In the genomic region with DNA sequence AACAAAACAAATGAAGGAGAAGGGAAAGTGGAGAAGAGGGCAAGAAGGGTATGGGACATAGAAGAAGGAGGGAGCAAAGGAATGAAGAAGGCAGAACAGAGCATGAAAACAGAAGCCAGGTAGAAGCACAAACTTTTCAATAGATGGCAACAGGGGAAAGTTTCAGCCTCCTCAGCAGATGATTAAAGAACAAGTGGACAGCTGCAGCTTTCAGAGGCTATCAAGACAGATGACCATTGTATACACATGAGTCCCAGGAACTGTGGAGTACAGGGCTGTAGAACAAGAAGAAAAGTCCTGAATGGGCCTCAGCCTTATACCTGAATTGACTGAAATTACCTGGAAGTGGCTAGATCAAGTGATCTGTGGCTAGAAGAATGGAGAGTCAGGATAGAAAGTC, we compare ENCODE assay signal across 22 cellular contexts.
A peak's percentile ranks its signal among the peaks of the same experiment; 100 is the strongest.
DNase-seq lines count a peak whose midpoint lies in the region; ATAC-seq, FAIRE-seq and TF ChIP-seq lines count a peak whose summit lies in the region.
"Had no signal": no experiment of that assay in that cellular context is flagged by ENCODE, and none has a peak within 500 bp of the region (broad histone marks: within the 10 kb centered on the region; RNA-seq: fewer than 3 reads in every experiment).

No MANE protein-coding gene starts in this region.

- H2BK120ac ChIP-seq in H1 (replicated peaks; ENCODE audit: low read depth, low read length): no peak overlapping the region

- no peaks in the 10 kb centered on the region for H3K23me2 ChIP-seq in H1 (ENCODE audit: low read depth, low read length)

- H3K9me3 ChIP-seq in heart right ventricle (peaks cover 0 to 6% (median 0%) of the 10 kb centered on the region in 11 donors), H1 (ENCODE audit: insufficient read depth in 2 of 2, low read depth in 1 of 2, low read length in 1 of 2) (no peaks in the 10 kb centered on the region)

- H2BK20ac ChIP-seq in H1 (ENCODE audit: low read length): no peak overlapping the region

- ATAC-seq in heart right ventricle (no peak), GM19397 (IDR thresholded peaks at IDR 0.05; ENCODE audit: unreplicated experiment) (no peak)
- ATAC-seq: Panc1 had no signal

- H3K4me1 ChIP-seq in heart right ventricle: peaks cover 0 to 13% (median 0%) of the 10 kb centered on the region in 9 donors
- H3K4me1 ChIP-seq in H1 (replicated peaks in 1 of 4; ENCODE audit: control insufficient read depth in 3 of 4, insufficient read depth in 4 of 4, low read length in 3 of 4): peaks cover 0 to 4% (median 0%) of the 10 kb centered on the region in 4 experiments; a peak in 2 of 7 replicates

- no peak overlapping the region for H3K56ac ChIP-seq in H1 (replicated peaks; ENCODE audit: insufficient read length, low read depth, low read length)

- H3K4me1 Mint-ChIP-seq in progenitor cell of endocrine pancreas (ENCODE audit: low read depth): peaks cover 4% of the 10 kb centered on the region

- TF ChIP-seq EP300 in H1 (IDR thresholded peaks at IDR 0.05; ENCODE audit: borderline replicate concordance in 1 of 2, low read depth in 2 of 2, low read length in 2 of 2): no peak

- H3K27me3 ChIP-seq in heart right ventricle (no peaks in the 10 kb centered on the region), H1 (replicated peaks in 1 of 4; ENCODE audit: control insufficient read depth in 3 of 4, extremely low read depth in 1 of 4, insufficient read depth in 3 of 4, low read length in 3 of 4) (no peaks in the 10 kb centered on the region)

- no peak overlapping the region for H3K4me3 Mint-ChIP-seq in progenitor cell of endocrine pancreas (ENCODE audit: low read depth)
- H3K4me3 Mint-ChIP-seq: IgD-negative memory B cell had no signal

- peak overlapping the region; percentile 7 for H3K27ac Mint-ChIP-seq in progenitor cell of endocrine pancreas
- H3K27ac Mint-ChIP-seq: IgD-negative memory B cell had no signal

- no peaks in the 10 kb centered on the region for H4K20me1 ChIP-seq in H1 (replicated peaks in 1 of 2; ENCODE audit: control insufficient read depth in 1 of 2, insufficient read depth in 2 of 2, low read length in 2 of 2)

- POLR2A ChIA-PET in H1 (lab: Charles Lee; ENCODE audit: partially characterized antibody): no interaction called here

- no peak for TF ChIP-seq RAD21 in H1 (IDR thresholded peaks at IDR 0.05 in 1 of 2, conservative IDR thresholded peaks at IDR 0.05 in 1 of 2; ENCODE audit: low read depth in 2 of 2, low read length in 2 of 2)

- no peak overlapping the region for H3K4ac ChIP-seq in H1 (replicated peaks; ENCODE audit: insufficient read length, low read depth, low read length)

- no peaks in the 10 kb centered on the region for H3K36me3 Mint-ChIP-seq in progenitor cell of endocrine pancreas (ENCODE audit: insufficient read depth)
- H3K36me3 Mint-ChIP-seq: IgD-negative memory B cell had no signal

- H3K9ac ChIP-seq in H1 (replicated peaks in 1 of 4; ENCODE audit: extremely low read depth in 1 of 4, low read depth in 3 of 4, low read length in 3 of 4): no peak overlapping the region
- H3K9ac ChIP-seq: KMS-11 had no signal

- H3K36me3 ChIP-seq in heart right ventricle (no peaks in the 10 kb centered on the region), H1 (ENCODE audit: control insufficient read depth in 2 of 4, insufficient read depth in 4 of 4, low read length in 3 of 4) (no peaks in the 10 kb centered on the region)

- peaks cover 10% of the 10 kb centered on the region for H3K27me3 Mint-ChIP-seq in progenitor cell of endocrine pancreas
- H3K27me3 Mint-ChIP-seq: IgD-negative memory B cell had no signal

- H2BK12ac ChIP-seq in H1 (ENCODE audit: low read depth, low read length): no peak overlapping the region; the same call in 1 of the 2 replicates

- TF ChIP-seq POLR2A in H1 (IDR thresholded peaks at IDR 0.05; ENCODE audit: control extremely low read depth in 1 of 2, low read depth in 2 of 2, low read length in 2 of 2): no peak

- DNase-seq in heart right ventricle (no peak), cardiac septum (ENCODE audit: low spot score) (no peak), H1 (ENCODE audit: low read depth in 1 of 2, low spot score in 2 of 2) (no peak), progenitor cell of endocrine pancreas (ENCODE audit: low spot score, unreplicated experiment) (no peak), NCI-H146 (lab: John Stamatoyannopoulos, UW) (no peak)
- no peak for DNase-seq in NK-92 treated with Interleukin-12 subunit alpha and Interleukin-12 subunit beta, amount 100 ng/mL, for 24 hours (lab: John Stamatoyannopoulos, UW)
- DNase-seq: Calu3, DMS79 treated with DMSO at 0.1 percent for 48 hours, GF-D8, H7, MM.1S, NCI-H1694, NCI-H2029 treated with DMSO at 0.1 percent for 48 hours, NCI-H526, SHP77 treated with DMSO at 0.1 percent for 48 hours had no signal

- H2AK5ac ChIP-seq in H1 (ENCODE audit: low read depth, low read length): no peak overlapping the region

- H3K4me3 ChIP-seq in heart right ventricle (no peak overlapping the region), H1 (ENCODE audit: extremely low read depth in 1 of 4, insufficient read depth in 2 of 4, low read depth in 3 of 4, low read length in 4 of 4) (no peak overlapping the region)

- H3K18ac ChIP-seq in H1 (ENCODE audit: extremely low read depth, low read length): peak overlapping the region; percentile 49; the same call in 1 of the 2 replicates

- H2BK15ac ChIP-seq in H1 (ENCODE audit: low read length): no peak overlapping the region

- FAIRE-seq in H1 (lab: Jason Lieb, UNC): no peak
- FAIRE-seq: GM19239 had no signal

- TF ChIP-seq CTCF in heart right ventricle (IDR thresholded peaks at IDR 0.05) (no peak), H1 (IDR thresholded peaks at IDR 0.05; ENCODE audit: control extremely low read depth in 1 of 3, insufficient read depth in 1 of 3, low read depth in 1 of 3, low read length in 3 of 3) (no peak), progenitor cell of endocrine pancreas (IDR thresholded peaks at IDR 0.05; ENCODE audit: unreplicated experiment) (no peak)

- no peak overlapping the region for H2AFZ ChIP-seq in H1 (ENCODE audit: low read length)

- H3K4me2 ChIP-seq in H1 (ENCODE audit: insufficient read depth in 1 of 2, low read depth in 2 of 2, low read length in 2 of 2): no peak overlapping the region
- H3K4me2 ChIP-seq: KMS-11 had no signal

- H3K79me1 ChIP-seq in H1 (ENCODE audit: low read depth, low read length): no peaks in the 10 kb centered on the region

- CTCF ChIA-PET in H1 (lab: Charles Lee; ENCODE audit: partially characterized antibody): no interaction called here

- no peaks in the 10 kb centered on the region for H3K9me3 Mint-ChIP-seq in progenitor cell of endocrine pancreas (ENCODE audit: low read depth)

- H3K23ac ChIP-seq in H1 (ENCODE audit: insufficient read length): no peak overlapping the region

- H3K14ac ChIP-seq in H1 (ENCODE audit: insufficient read length): no peak overlapping the region

- no peak overlapping the region for H4K91ac ChIP-seq in H1 (replicated peaks; ENCODE audit: insufficient read length, low read length)

- no peak overlapping the region for H2BK5ac ChIP-seq in H1 (ENCODE audit: low read depth, low read length)

- H4K5ac ChIP-seq in H1 (ENCODE audit: insufficient read length, low read depth, low read length): no peak overlapping the region

- H3K27ac ChIP-seq in heart right ventricle (peak overlapping the region in 6 of 10 donors; percentile 27 to 74 (median 51)), H1 (ENCODE audit: low read depth, low read length) (no peak overlapping the region)
- H3K27ac ChIP-seq: HL-60, KMS-11, RWPE1 had no signal

- H3K79me2 ChIP-seq in H1 (ENCODE audit: control insufficient read depth in 1 of 2, insufficient read depth in 2 of 2, low read length in 2 of 2): no peaks in the 10 kb centered on the region

- H4K8ac ChIP-seq in H1 (ENCODE audit: extremely low read depth, insufficient read depth, low read length): no peak overlapping the region

- intact Hi-C loops in heart right ventricle (cut with DNase I): no loop called here
- intact Hi-C loops in cardiac septum (cut with DNase I): loop anchor here (2.0 kb wide), 1 partner anchor 15 kb away; no protein-coding TSS in a partner anchor
